ENCODE assay signal across 7 cellular contexts in the genomic region with DNA sequence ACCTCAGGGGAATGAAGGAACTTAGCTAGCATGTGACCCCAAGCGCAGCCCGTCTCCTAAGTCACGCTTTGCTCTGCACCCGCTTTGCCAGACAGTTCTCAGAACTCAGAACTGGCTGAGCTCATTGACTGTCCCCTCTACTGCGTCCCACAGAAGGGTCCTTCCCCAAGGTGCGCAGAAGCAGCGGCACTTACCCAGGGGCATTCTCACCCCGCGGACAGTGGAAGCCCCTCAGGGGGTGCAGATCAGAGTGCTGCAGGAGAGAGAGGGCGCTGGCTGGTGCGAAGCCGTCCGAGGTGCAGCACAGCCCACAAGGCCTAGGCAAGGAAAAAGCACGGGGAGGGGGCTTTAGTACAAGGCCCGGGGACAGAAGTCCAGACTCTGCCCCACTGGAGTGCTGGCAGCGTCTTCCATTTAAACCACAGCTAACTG. TPM values are rescaled to one million over a fixed set of nuclear protein-coding genes. Genes with fewer than 3 reads are reported as not detected.
DNase-seq lines count a peak whose midpoint lies in the region; ATAC-seq, FAIRE-seq and TF ChIP-seq lines count a peak whose summit lies in the region.

No MANE protein-coding gene starts in this region.

- no peak for FAIRE-seq in astrocyte (lab: Jason Lieb, UNC)

- peak overlapping the region; percentile 100 for H3K4me2 ChIP-seq in GM23338
- peak overlapping the region; percentile 92 for H3K4me2 ChIP-seq in astrocyte (ENCODE audit: low read length)

- CTCF ChIA-PET in Panc1 (lab: Charles Lee) = no interaction called here

- H3K9me3 Mint-ChIP-seq in GM23338 (peaks cover 3% of the 10 kb centered on the region; the same call in 1 of the 3 replicates), astrocyte (ENCODE audit: unreplicated experiment) (no peaks in the 10 kb centered on the region)

- peak overlapping the region; percentile 97 for H3K4me3 Mint-ChIP-seq in GM23338
- H3K4me3 Mint-ChIP-seq in astrocyte (ENCODE audit: unreplicated experiment) = peak overlapping the region; percentile 91

- intact Hi-C loops in Panc1 (cut with micrococcal nuclease; ENCODE audit: unreplicated experiment) = no loop called here

- H4K20me1 ChIP-seq in GM23338 (replicated peaks; ENCODE audit: insufficient read depth) = peaks cover 27% of the 10 kb centered on the region
- peaks cover 48% of the 10 kb centered on the region for H4K20me1 ChIP-seq in astrocyte (ENCODE audit: insufficient read depth, low read length)

- H3K27ac Mint-ChIP-seq in GM23338 = peak overlapping the region; percentile 98
- H3K27ac Mint-ChIP-seq in astrocyte (ENCODE audit: unreplicated experiment) = peak overlapping the region; percentile 90

- H3K27ac ChIP-seq in GM23338 (ENCODE audit: low read depth) = peak overlapping the region; percentile 73; the same call in 1 of the 2 replicates
- peak overlapping the region; percentile 89 for H3K27ac ChIP-seq in Panc1 (ENCODE audit: low read length)
- peak overlapping the region; percentile 93 for H3K27ac ChIP-seq in astrocyte (ENCODE audit: low read depth, low read length)
- peak overlapping the region; percentile 79 for H3K27ac ChIP-seq in iPS-20b (ENCODE audit: low read length)

- H2AFZ ChIP-seq in GM23338 = no peak overlapping the region
- H2AFZ ChIP-seq in astrocyte (ENCODE audit: low read depth, low read length) = no peak overlapping the region

- POLR2A ChIA-PET in Panc1 (lab: Charles Lee) = no interaction called here

- peak; percentile 49 for ATAC-seq in GM23338
- ATAC-seq in Panc1 = peak; percentile 27
- no peak for ATAC-seq in HG02678 (IDR thresholded peaks at IDR 0.05; ENCODE audit: unreplicated experiment)
- ATAC-seq in GM19351 (IDR thresholded peaks at IDR 0.05; ENCODE audit: unreplicated experiment) = no peak

- H3K79me2 ChIP-seq in GM23338 (replicated peaks; ENCODE audit: insufficient read depth) (peaks cover 57% of the 10 kb centered on the region), astrocyte (ENCODE audit: insufficient read depth, low read length) (peaks cover 56% of the 10 kb centered on the region)

- peaks cover 21% of the 10 kb centered on the region for H3K4me1 Mint-ChIP-seq in GM23338
- peaks cover 22% of the 10 kb centered on the region for H3K4me1 Mint-ChIP-seq in astrocyte (ENCODE audit: low read depth, unreplicated experiment)

- H3K27me3 ChIP-seq in GM23338 (ENCODE audit: insufficient read depth) (no peaks in the 10 kb centered on the region), Panc1 (ENCODE audit: control insufficient read depth, insufficient read depth, low read length) (no peaks in the 10 kb centered on the region), astrocyte (ENCODE audit: insufficient read depth, low read length) (no peaks in the 10 kb centered on the region), iPS-20b (ENCODE audit: insufficient read depth, low read length) (no peaks in the 10 kb centered on the region)

- DNase-seq in GM23338 (ENCODE audit: low spot score) (peak; percentile 21), Panc1 (ENCODE audit: low read depth, low spot score) (no peak), astrocyte (ENCODE audit: low read depth) (no peak)
- peak; percentile 21 for DNase-seq in stimulated activated CD4-positive, alpha-beta T cell treated with anti-CD3 and anti-CD28 coated beads, Interleukin-4, amount 100 ng/mL, for 24 hours

- H3K4me1 ChIP-seq in GM23338 (ENCODE audit: insufficient read depth) (peaks cover 6% of the 10 kb centered on the region; the same call in 1 of the 2 replicates), Panc1 (ENCODE audit: control insufficient read depth, insufficient read depth, low read length) (peaks cover 15% of the 10 kb centered on the region), astrocyte (ENCODE audit: insufficient read depth, low read length) (peaks cover 30% of the 10 kb centered on the region), iPS-20b (ENCODE audit: insufficient read depth, low read length) (peaks cover 9% of the 10 kb centered on the region)

- BruUV-seq in Panc1 (replicated peaks; lab: Mats Ljungman, UMichigan) = no TSS peak

- H3K4me3 ChIP-seq in GM23338 = peak overlapping the region; percentile 99
- H3K4me3 ChIP-seq in Panc1 (ENCODE audit: low read depth in 2 of 2, low read length in 2 of 2) = peak overlapping the region; percentile 54 to 97
- peak overlapping the region; percentile 90 for H3K4me3 ChIP-seq in astrocyte (ENCODE audit: insufficient read depth, low read depth, low read length)
- peak overlapping the region; percentile 98 for H3K4me3 ChIP-seq in iPS-20b (ENCODE audit: low read length)

- H3K9ac ChIP-seq in astrocyte (ENCODE audit: low read length) = peak overlapping the region; percentile 95
- H3K9ac ChIP-seq in iPS-20b (ENCODE audit: low read depth, low read length) = peak overlapping the region; percentile 99

- H3K36me3 Mint-ChIP-seq in GM23338 (ENCODE audit: low read depth) (peaks cover 58% of the 10 kb centered on the region), astrocyte (ENCODE audit: low read depth, unreplicated experiment) (peaks cover 25% of the 10 kb centered on the region)

- H3K27me3 Mint-ChIP-seq in GM23338 (ENCODE audit: insufficient read depth, low read depth, poor library complexity) (peaks cover 32% of the 10 kb centered on the region), astrocyte (ENCODE audit: low read depth, unreplicated experiment) (peaks cover 8% of the 10 kb centered on the region)

- no peaks in the 10 kb centered on the region for H3K9me2 ChIP-seq in GM23338 (ENCODE audit: insufficient read depth)

- peaks cover 45% of the 10 kb centered on the region for H3K36me3 ChIP-seq in GM23338 (ENCODE audit: insufficient read depth)
- peaks cover 30% of the 10 kb centered on the region for H3K36me3 ChIP-seq in Panc1 (ENCODE audit: control insufficient read depth, insufficient read depth, low read length)
- peaks cover 25% of the 10 kb centered on the region for H3K36me3 ChIP-seq in astrocyte (ENCODE audit: insufficient read depth, low read length)
- peaks cover 52% of the 10 kb centered on the region for H3K36me3 ChIP-seq in iPS-20b (ENCODE audit: insufficient read depth, low read depth, low read length)

- TF ChIP-seq CTCF in GM23338 (conservative IDR thresholded peaks at IDR 0.05; ENCODE audit: low read depth in 2 of 2) (no peak), Panc1 (IDR thresholded peaks at IDR 0.05) (no peak), astrocyte (IDR thresholded peaks at IDR 0.05; ENCODE audit: insufficient read depth, low read depth, low read length) (no peak)

- 0 out of 2 replicates have a peak, but pooled peaks cover 2% of the 10 kb centered on the region for H3F3A ChIP-seq in GM23338 (replicated peaks; ENCODE audit: low read depth)

- H3K9me3 ChIP-seq in Panc1 (ENCODE audit: control insufficient read depth, insufficient read depth, low read depth, low read length) (no peaks in the 10 kb centered on the region), astrocyte (ENCODE audit: insufficient read depth, low read depth, low read length) (no peaks in the 10 kb centered on the region), iPS-20b (ENCODE audit: insufficient read depth, low read depth, low read length) (no peaks in the 10 kb centered on the region)

- in situ Hi-C loops in Panc1 (cut with HindIII; ENCODE audit: low pct_unique_long_range_greater_than_20kb, low sequenced_read_pairs) = no loop called here

TF ChIP-seq in GM23338, 12 proteins besides CTCF, POLR2A, EP300 and RAD21 (continues in another document):
- TF ChIP-seq REST (IDR thresholded peaks at IDR 0.05; ENCODE audit: unreplicated experiment) = no peak
- no peak for TF ChIP-seq JUNB (IDR thresholded peaks at IDR 0.05; ENCODE audit: unreplicated experiment)
- no peak for TF ChIP-seq ZNF331 (CRISPR knock-in tag; IDR thresholded peaks at IDR 0.05; ENCODE audit: low read depth)

RNA-seq across cellular contexts. Expression of gene SNHG17, which starts 0.8 kb away (rescaled TPM):
- total RNA-seq in GM23338 (2014; rRNA removed; shearing (Covaris generic)) = 22.2 and 25.4 TPM in 2 replicates
- 76.1 and 80.1 TPM in 2 replicates for polyA plus RNA-seq in GM23338 (2016; fragmentation: Nextera tagmentation; extraction: Ambion mirVana)
- 60.1 TPM for total RNA-seq in Panc1 (2021; ENCODE audit: unreplicated experiment)
- 50.2 TPM for polyA plus RNA-seq in Panc1 (2012; ENCODE audit: insufficient read length)
- 34.2 and 39.3 TPM in 2 replicates for total RNA-seq in astrocyte

RNA-seq across cellular contexts. Expression of gene RALGAPB, which starts 38.3 kb away (rescaled TPM):
- 39.1 and 40.4 TPM in 2 replicates for total RNA-seq in GM23338 (2014; rRNA removed; shearing (Covaris generic))
- 7.7 and 10.2 TPM in 2 replicates for polyA plus RNA-seq in GM23338 (2016; fragmentation: Nextera tagmentation; extraction: Ambion mirVana)
- 33.1 TPM for total RNA-seq in Panc1 (2021; ENCODE audit: unreplicated experiment)
- polyA plus RNA-seq in Panc1 (2012; ENCODE audit: insufficient read length) = 14.2 TPM
- total RNA-seq in astrocyte = 39.0 and 40.2 TPM in 2 replicates

Comparison
In these comparisons a context has a peak if more than half of its experiments do, and no peak if none do; other contexts are left out.
1. ATAC-seq: peak in GM23338 (single experiment) and Panc1 (single experiment); none in HG02678 (single experiment) and GM19351 (single experiment).
2. DNase-seq: peak in GM23338 (single experiment) and stimulated activated CD4-positive, alpha-beta T cell treated with anti-CD3 and anti-CD28 coated beads, Interleukin-4, amount 100 ng/mL, for 24 hours (single experiment); none in Panc1 (single experiment) and astrocyte (single experiment).
3. Peak in every context shown above with its lines, with median percentiles within 50 percentile points of each other: H3K27ac ChIP-seq and H3K4me3 ChIP-seq.